In the genomic region with DNA sequence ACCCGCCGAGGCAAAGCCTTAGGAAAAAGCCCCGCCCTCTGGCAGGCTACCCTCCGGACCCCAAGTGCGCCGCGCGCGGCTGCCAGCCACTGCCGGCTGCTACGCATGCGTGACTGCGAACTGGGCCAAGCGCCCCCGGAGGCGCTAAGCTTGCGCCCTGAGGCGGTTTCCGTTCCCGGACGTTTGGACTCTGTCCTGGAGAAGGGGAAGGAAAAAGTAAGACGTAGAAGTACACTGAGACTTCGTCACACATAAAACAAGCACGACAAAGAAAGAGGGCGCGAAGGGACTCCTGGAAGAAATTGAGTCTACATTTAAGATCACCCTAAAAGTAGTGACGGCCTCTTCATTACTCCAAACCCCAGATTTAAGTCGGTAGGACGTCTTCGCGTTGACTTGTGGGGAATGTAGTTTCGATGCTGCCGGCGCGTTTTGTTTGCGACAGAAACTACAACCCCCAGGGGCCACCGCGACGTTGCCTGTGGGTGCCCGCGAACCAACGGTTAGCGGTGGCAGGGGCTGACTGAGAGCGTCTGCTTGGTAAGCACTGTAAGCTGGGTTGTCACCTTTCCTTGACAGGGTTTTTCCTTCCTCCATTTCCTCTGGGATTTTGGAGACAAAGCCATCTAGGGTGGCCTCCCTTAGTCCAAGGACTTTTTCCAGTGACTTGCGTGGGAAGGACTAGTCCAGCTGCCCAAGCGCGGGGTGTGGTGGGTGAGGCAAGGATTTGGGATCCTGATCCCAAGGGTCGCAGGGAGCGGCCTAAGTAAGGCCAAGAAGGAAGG, we compare ENCODE assay signal across 8 cellular contexts. TPM values are rescaled to one million over a fixed set of nuclear protein-coding genes. Genes with fewer than 3 reads are reported as not detected.
A peak's percentile ranks its signal among the peaks of the same experiment; 100 is the strongest.
DNase-seq lines count a peak whose midpoint lies in the region; ATAC-seq and TF ChIP-seq lines count a peak whose summit lies in the region.

Gene CEP57L1 (plus strand): TSS at position 472 of the 785 bp plus-strand sequence. CDS start 49,715 bp downstream, outside the sequence.

- DNase-seq in CMK (ENCODE audit: low read depth) (peak; percentile 92), HS-27A (ENCODE audit: low read depth) (peak; percentile 77), NOMO-1 (lab: John Stamatoyannopoulos, UW; ENCODE audit: unreplicated experiment in 2 of 2) (peak; percentile 92 to 96), lung (ENCODE audit: low spot score) (peak; percentile 97)
- DNase-seq in effector CD8-positive, alpha-beta T cell (lab: John Stamatoyannopoulos, UW): peak; percentile 89
- DNase-seq in stimulated activated CD4-positive, alpha-beta T cell treated with anti-CD3 and anti-CD28 coated beads, TNF-alpha, amount 100 ng/mL, for 4 hours (ENCODE audit: low read depth in 3 of 3): peak; percentile 86 to 91 (median 87)

- CTCF ChIA-PET in activated CD8-positive, alpha-beta memory T cell treated with anti-CD3 and anti-CD28 coated beads for 36 hours (lab: Charles Lee): interaction anchor here (1.2 to 1.6 kb wide), 3 partner anchors 11 to 288 kb away, joined by 5 to 6 read pairs (median 5); no protein-coding TSS in a partner anchor

- no peaks in the 10 kb centered on the region for H3K36me3 ChIP-seq in lung (ENCODE audit: control insufficient read depth in 2 of 2, insufficient read depth in 2 of 2, low read length in 2 of 2)

- peaks cover 3 to 9% of the 10 kb centered on the region in 2 donors for H3K4me1 ChIP-seq in lung (ENCODE audit: control insufficient read depth in 2 of 2, insufficient read depth in 2 of 2, low read length in 2 of 2)

- H3K27me3 ChIP-seq in lung (ENCODE audit: control insufficient read depth, insufficient read depth): no peaks in the 10 kb centered on the region

- no peaks in the 10 kb centered on the region for H3K9me3 ChIP-seq in lung (ENCODE audit: control insufficient read depth in 2 of 2, insufficient read depth in 1 of 2, low read length in 1 of 2)

- WGBS in lung, 2 donors: 0 to 1% methylated on average over 49 of the region's 49 CpGs

- peak; percentile 71 for ATAC-seq in GM19467 (IDR thresholded peaks at IDR 0.05; ENCODE audit: unreplicated experiment)
- ATAC-seq in lung (ENCODE audit: insufficient read depth, low FRiP score): peak; percentile 78

- TF ChIP-seq CTCF in lung (IDR thresholded peaks at IDR 0.05; ENCODE audit: control extremely low read depth, extremely low read depth): no peak

- peak within 1 kb of the TSS; percentile 72 for H3K4me3 ChIP-seq in lung

- peak within 1 kb of the TSS; percentile 99 for H3K27ac ChIP-seq in lung (ENCODE audit: low read depth in 1 of 2, low read length in 1 of 2)

- POLR2A ChIA-PET in activated CD8-positive, alpha-beta memory T cell treated with anti-CD3 and anti-CD28 coated beads for 36 hours (lab: Charles Lee): interaction anchor here (0.5 to 2.1 kb wide), 13 partner anchors 23 to 1636 kb away, joined by 3 to 22 read pairs (median 3); partner anchors contain the start of genes CD164, PDSS2 and ZBTB24

RNA-seq across cellular contexts. Expression of gene CEP57L1, which starts in this region (rescaled TPM):
- total RNA-seq in activated CD8-positive, alpha-beta memory T cell treated with anti-CD3 and anti-CD28 coated beads for 36 hours: 10 to 100 TPM; 21.6 to 22.4 TPM
- total RNA-seq in lung: 10 to 100 TPM in 1 of 2 donors, 1 to 10 TPM in 1; 9.3 to 44.3 TPM
- polyA plus RNA-seq in lung: 1 to 10 TPM; 4.8 to 7.1 TPM

Comparison
In these comparisons a context has a peak if more than half of its experiments do, and no peak if none do; other contexts are left out.
1. Peak in every context shown above with its lines: DNase-seq, ATAC-seq, H3K4me3 ChIP-seq and H3K27ac ChIP-seq.